Comparison of ENCODE assay signal across 28 cellular contexts in genomic region chr9:72128526-72128925, GRCh38. TPM values are rescaled to one million over a fixed set of nuclear protein-coding genes. Genes with fewer than 3 reads are reported as not detected.
"Had no signal": no experiment of that assay in that cellular context is flagged by ENCODE, and none has a peak within 500 bp of the region (broad histone marks: within the 10 kb centered on the region; RNA-seq: fewer than 3 reads in every experiment).

No MANE protein-coding gene starts in this region.

- H3K4me1 ChIP-seq: left lung, prostate gland, right atrium auricular region, sigmoid colon, testis, tibial artery, upper lobe of left lung had no signal

- H3K36me3 Mint-ChIP-seq: mesothelial cell of epicardium; naive thymus-derived CD8-positive, alpha-beta T cell; stimulated activated memory B cell treated with anti-CD40 and anti-IgM and Interleukin-4, amounts not matched to agents 10 μg/mL and 1 μg/mL and 100 μg/mL, for 72 hours had no signal

- DNase-seq: effector CD8-positive, alpha-beta T cell; endodermal cell; foreskin fibroblast; gastrocnemius medialis; head of caudate nucleus; kidney; left lung; mesenchymal stem cell; naive thymus-derived CD8-positive, alpha-beta T cell; nephron progenitor cell; nucleus accumbens; sigmoid colon; stimulated activated CD4-positive, alpha-beta T cell treated with anti-CD3 and anti-CD28 coated beads, Interleukin-4, amount 100 ng/mL, for 4 hours; stimulated activated naive CD8-positive, alpha-beta T cell treated with anti-CD3 and anti-CD28 coated beads, Interleukin-15, Interleukin-2, amounts not matched to agents 100 U/mL and 50 U/mL, for 24 hours; substantia nigra; testis; tibial artery; upper lobe of left lung had no signal

- H3K4me3 Mint-ChIP-seq: dendritic cell treated with granulocyte-macrophage colony-stimulating factor and Interleukin-4, amounts not matched to agents 40 ng/mL and 50 ng/mL, for 4 days; endodermal cell; mesothelial cell of epicardium; naive thymus-derived CD8-positive, alpha-beta T cell; nephron progenitor cell; stimulated activated memory B cell treated with anti-CD40 and anti-IgM and Interleukin-4, amounts not matched to agents 10 μg/mL and 1 μg/mL and 100 μg/mL, for 72 hours had no signal

- H3K36me3 ChIP-seq: gastrocnemius medialis, left lung, prostate gland, right atrium auricular region, sigmoid colon, tibial artery, upper lobe of left lung had no signal

- H3K27me3 ChIP-seq: gastrocnemius medialis, left lung, right atrium auricular region, sigmoid colon, testis, tibial artery, upper lobe of left lung had no signal

- H3K9me3 ChIP-seq: gastrocnemius medialis, left lung, prostate gland, right atrium auricular region, sigmoid colon, testis, tibial artery, upper lobe of left lung had no signal

- H3K27me3 Mint-ChIP-seq: dendritic cell treated with granulocyte-macrophage colony-stimulating factor and Interleukin-4, amounts not matched to agents 40 ng/mL and 50 ng/mL, for 4 days; stimulated activated memory B cell treated with anti-CD40 and anti-IgM and Interleukin-4, amounts not matched to agents 10 μg/mL and 1 μg/mL and 100 μg/mL, for 72 hours had no signal

- ATAC-seq: esophagus mucosa; left lung; naive thymus-derived CD8-positive, alpha-beta T cell; stimulated activated memory B cell treated with anti-CD40 and anti-IgM and Interleukin-4, amounts not matched to agents 10 μg/mL and 1 μg/mL and 100 μg/mL, for 72 hours; stimulated activated naive CD8-positive, alpha-beta T cell treated with anti-CD3 and anti-CD28 coated beads, Interleukin-15, Interleukin-2, amounts not matched to agents 100 U/mL and 50 U/mL, for 24 hours had no signal

- H3K27ac Mint-ChIP-seq: dendritic cell treated with granulocyte-macrophage colony-stimulating factor and Interleukin-4, amounts not matched to agents 40 ng/mL and 50 ng/mL, for 4 days; endodermal cell; mesothelial cell of epicardium; nephron progenitor cell; stimulated activated memory B cell treated with anti-CD40 and anti-IgM and Interleukin-4, amounts not matched to agents 10 μg/mL and 1 μg/mL and 100 μg/mL, for 72 hours had no signal

- H3K27ac ChIP-seq: epithelial cell of prostate, left lung, prostate gland, right atrium auricular region, sigmoid colon, testis, tibial artery, upper lobe of left lung had no signal

- H3K4me1 Mint-ChIP-seq: mesothelial cell of epicardium; naive thymus-derived CD8-positive, alpha-beta T cell; nephron progenitor cell; stimulated activated memory B cell treated with anti-CD40 and anti-IgM and Interleukin-4, amounts not matched to agents 10 μg/mL and 1 μg/mL and 100 μg/mL, for 72 hours had no signal

- H3K9me3 Mint-ChIP-seq: dendritic cell treated with granulocyte-macrophage colony-stimulating factor and Interleukin-4, amounts not matched to agents 40 ng/mL and 50 ng/mL, for 4 days; endodermal cell; mesothelial cell of epicardium; nephron progenitor cell; stimulated activated memory B cell treated with anti-CD40 and anti-IgM and Interleukin-4, amounts not matched to agents 10 μg/mL and 1 μg/mL and 100 μg/mL, for 72 hours had no signal

- H3K4me3 ChIP-seq: gastrocnemius medialis, left lung, lung, prostate gland, right atrium auricular region, sigmoid colon, testis, tibial artery, upper lobe of left lung had no signal

RNA-seq across cellular contexts. Expression of gene GDA, which starts 20.7 kb away (rescaled TPM):
- total RNA-seq: glomerular endothelial cell; naive thymus-derived CD8-positive, alpha-beta T cell; osteocyte had no signal
- polyA plus RNA-seq: naive thymus-derived CD8-positive, alpha-beta T cell had no signal
